ENCODE assay signal across 11 cellular contexts in the genomic region with DNA sequence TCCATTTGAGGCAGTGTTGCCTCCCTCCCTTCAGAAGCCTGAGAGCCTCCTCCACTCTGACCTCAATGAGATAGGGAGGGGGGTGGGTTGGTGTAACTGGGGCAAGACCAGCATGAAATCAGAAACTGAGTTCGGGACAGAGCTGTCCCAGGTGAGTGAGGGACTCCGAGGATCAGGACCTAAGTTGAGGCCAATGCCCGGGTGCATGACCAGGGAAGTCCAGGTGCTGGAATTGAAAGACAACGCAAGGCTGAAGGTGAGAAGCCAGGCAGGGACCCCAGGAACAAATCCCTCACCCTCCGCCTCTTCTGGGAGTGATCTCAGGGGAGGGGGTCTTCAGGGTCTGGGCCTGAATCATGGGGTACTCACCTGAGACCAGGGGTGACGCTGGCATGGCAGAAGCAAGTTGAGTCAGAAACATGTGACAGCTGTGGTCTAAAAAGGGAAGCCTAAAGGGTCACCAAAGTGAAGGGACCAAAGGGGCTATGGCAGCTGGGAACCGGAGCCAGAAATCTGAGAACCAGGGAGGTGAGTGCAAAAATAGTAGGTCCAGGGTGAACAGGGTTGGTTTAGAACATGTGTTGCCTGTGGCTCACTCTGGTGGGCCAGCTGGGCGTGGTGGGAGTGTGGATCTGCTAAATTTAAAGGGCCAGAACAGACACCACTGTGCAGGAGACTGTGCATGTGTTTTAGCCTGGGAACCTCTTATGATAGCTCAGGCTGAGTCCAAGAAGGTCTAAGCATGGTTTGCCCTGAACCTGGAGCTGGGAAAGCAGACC. TPM values are rescaled to one million over a fixed set of nuclear protein-coding genes. Genes with fewer than 3 reads are reported as not detected.
A peak's percentile ranks its signal among the peaks of the same experiment; 100 is the strongest.
DNase-seq lines count a peak whose midpoint lies in the region; ATAC-seq, FAIRE-seq and TF ChIP-seq lines count a peak whose summit lies in the region.
"Had no signal": no experiment of that assay in that cellular context is flagged by ENCODE, and none has a peak within 500 bp of the region (broad histone marks: within the 10 kb centered on the region; RNA-seq: fewer than 3 reads in every experiment).

No MANE protein-coding gene starts in this region.

- no peaks in the 10 kb centered on the region for H3K27me3 Mint-ChIP-seq in astrocyte (ENCODE audit: low read depth, unreplicated experiment)

- 89 to 91% methylated on average over 8 of the region's 8 CpGs for WGBS in tibial nerve, 2 donors

- ATAC-seq in left lung (peak; percentile 30), GM18519 (IDR thresholded peaks at IDR 0.05; ENCODE audit: low FRiP score, unreplicated experiment) (no peak)

- H3K9me3 ChIP-seq in astrocyte (ENCODE audit: insufficient read depth, low read depth, low read length): no peaks in the 10 kb centered on the region
- H3K9me3 ChIP-seq in left lung: no peaks in the 10 kb centered on the region
- no peaks in the 10 kb centered on the region for H3K9me3 ChIP-seq in tibial nerve

- peak overlapping the region; percentile 34 for H3K4me3 Mint-ChIP-seq in astrocyte (ENCODE audit: unreplicated experiment)

- intact Hi-C loops in left lung (cut with DNase I): no loop called here

- H3K4me3 ChIP-seq in astrocyte (ENCODE audit: insufficient read depth, low read depth, low read length): peak overlapping the region; percentile 43
- H3K4me3 ChIP-seq in left lung: no peak overlapping the region
- H3K4me3 ChIP-seq in tibial nerve: no peak overlapping the region

- H3K4me1 ChIP-seq in astrocyte (ENCODE audit: insufficient read depth, low read length) (peaks cover 35% of the 10 kb centered on the region), left lung (peaks cover 21 to 44% of the 10 kb centered on the region in 2 donors), tibial nerve (peaks cover 0 to 26% (median 17%) of the 10 kb centered on the region in 4 donors)

- no peak for TF ChIP-seq POLR2A in tibial nerve (IDR thresholded peaks at IDR 0.05)

- H3K4me2 ChIP-seq in astrocyte (ENCODE audit: low read length): peak overlapping the region; percentile 91

- H3K36me3 Mint-ChIP-seq in astrocyte (ENCODE audit: low read depth, unreplicated experiment): peaks cover 4% of the 10 kb centered on the region

- TF ChIP-seq EP300 in tibial nerve (IDR thresholded peaks at IDR 0.05): no peak

- no peaks in the 10 kb centered on the region for H3K9me3 Mint-ChIP-seq in astrocyte (ENCODE audit: unreplicated experiment)

- H3K27me3 ChIP-seq in astrocyte (ENCODE audit: insufficient read depth, low read length) (no peaks in the 10 kb centered on the region), left lung (no peaks in the 10 kb centered on the region), tibial nerve (no peaks in the 10 kb centered on the region)

- peak; percentile 25 for DNase-seq in NCI-H2171 treated with DMSO at 0.1 percent for 48 hours (lab: John Stamatoyannopoulos, UW)
- no peak for DNase-seq in NCI-H2171 (lab: John Stamatoyannopoulos, UW)
- DNase-seq in astrocyte (ENCODE audit: low read depth): no peak
- peak in 1 of 2 donors; percentile 38 for DNase-seq in left lung
- no peak for DNase-seq in tibial nerve (ENCODE audit: low spot score in 2 of 2)
- DNase-seq in cerebellar cortex (ENCODE audit: low spot score): no peak
- DNase-seq in NCI-H128 (lab: John Stamatoyannopoulos, UW; ENCODE audit: unreplicated experiment): no peak
- DNase-seq: effector CD8-positive, alpha-beta T cell; NCI-H187 had no signal

- H4K20me1 ChIP-seq in astrocyte (ENCODE audit: insufficient read depth, low read length): no peaks in the 10 kb centered on the region

- FAIRE-seq in astrocyte (lab: Jason Lieb, UNC): no peak
- FAIRE-seq: A204.1 had no signal

- no peak for TF ChIP-seq CTCF in astrocyte (IDR thresholded peaks at IDR 0.05; ENCODE audit: insufficient read depth, low read depth, low read length)
- TF ChIP-seq CTCF in left lung (IDR thresholded peaks at IDR 0.05): no peak
- no peak for TF ChIP-seq CTCF in tibial nerve (IDR thresholded peaks at IDR 0.05)

- peak overlapping the region; percentile 99 for H3K27ac Mint-ChIP-seq in astrocyte (ENCODE audit: unreplicated experiment)

- H3K4me1 Mint-ChIP-seq in astrocyte (ENCODE audit: low read depth, unreplicated experiment): peaks cover 39% of the 10 kb centered on the region

- H3K9ac ChIP-seq in astrocyte (ENCODE audit: low read length): peak overlapping the region; percentile 93

- H3K36me3 ChIP-seq in astrocyte (ENCODE audit: insufficient read depth, low read length) (no peaks in the 10 kb centered on the region), left lung (no peaks in the 10 kb centered on the region), tibial nerve (no peaks in the 10 kb centered on the region)

- peak overlapping the region; percentile 100 for H3K27ac ChIP-seq in astrocyte (ENCODE audit: low read depth, low read length)
- H3K27ac ChIP-seq in left lung: peak overlapping the region; percentile 87 to 90
- peak overlapping the region; percentile 18 to 89 (median 82) for H3K27ac ChIP-seq in tibial nerve

- H3K79me2 ChIP-seq in astrocyte (ENCODE audit: insufficient read depth, low read length): no peaks in the 10 kb centered on the region

- peak overlapping the region; percentile 46 for H2AFZ ChIP-seq in astrocyte (ENCODE audit: low read depth, low read length)

RNA-seq across cellular contexts. Expression of gene ZBED5, which starts 41.1 kb away (rescaled TPM):
- total RNA-seq in astrocyte (32.9 and 35.1 TPM in 2 replicates), left lung (10 to 100 TPM; 37.4 to 41.5 TPM), tibial nerve (10 to 100 TPM; 26.2 to 35.2 (median 34.7) TPM)
